Comparison of ENCODE assay signal across 13 cellular contexts in the genomic region with DNA sequence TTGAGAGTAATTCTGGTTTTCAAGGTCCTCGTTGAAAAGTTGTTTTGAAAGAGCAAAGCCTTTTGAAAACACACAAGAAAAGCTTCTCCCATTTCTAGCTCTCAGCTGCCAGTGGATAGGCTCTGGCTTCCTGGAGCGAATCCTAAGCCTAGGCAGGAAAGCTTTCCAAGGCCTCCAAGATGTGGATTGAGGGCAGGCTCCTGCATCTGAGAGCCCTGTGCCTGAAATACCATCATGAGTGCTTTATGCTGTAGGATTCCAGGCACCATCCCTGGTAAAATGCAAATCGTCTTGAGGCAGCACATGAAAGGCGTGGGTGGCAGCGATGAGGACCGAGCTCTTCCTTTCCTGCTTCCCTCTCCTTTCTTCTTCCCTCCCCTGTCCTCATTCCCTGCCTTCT.
DNase-seq lines count a peak whose midpoint lies in the region; ATAC-seq, FAIRE-seq and TF ChIP-seq lines count a peak whose summit lies in the region.
"Had no signal": no experiment of that assay in that cellular context is flagged by ENCODE, and none has a peak within 500 bp of the region (broad histone marks: within the 10 kb centered on the region; RNA-seq: fewer than 3 reads in every experiment).

No MANE protein-coding gene starts in this region.

- H3K4me1 ChIP-seq in GM23248 (ENCODE audit: insufficient read depth) (peaks cover 14% of the 10 kb centered on the region), stomach (peaks cover 0 to 21% (median 12%) of the 10 kb centered on the region in 4 donors), Karpas-422 (ENCODE audit: low read length) (no peaks in the 10 kb centered on the region)
- H3K4me1 ChIP-seq: Peyer's patch had no signal

- H3K27ac ChIP-seq in GM23248 (no peak overlapping the region), cingulate gyrus (ENCODE audit: low read depth, low read length) (peak overlapping the region; percentile 63), stomach (peak overlapping the region in 4 of 5 donors; percentile 9 to 66 (median 56)), Karpas-422 (ENCODE audit: low read length) (no peak overlapping the region)
- H3K27ac ChIP-seq: Peyer's patch had no signal

- H3F3A ChIP-seq in GM23248 (ENCODE audit: insufficient read depth) = peaks cover 7% of the 10 kb centered on the region; the same call in 1 of the 2 replicates

- no peak overlapping the region for H3K4me3 ChIP-seq in GM23248
- no peak overlapping the region for H3K4me3 ChIP-seq in lower leg skin (ENCODE audit: low read depth, poor library complexity, severe bottlenecking)
- H3K4me3 ChIP-seq in stomach = no peak overlapping the region
- no peak overlapping the region for H3K4me3 ChIP-seq in Karpas-422 (ENCODE audit: low read length)
- H3K4me3 ChIP-seq: Peyer's patch had no signal

- no peak for FAIRE-seq in H54 (lab: Jason Lieb, UNC)

- H4K20me1 ChIP-seq in GM23248 (ENCODE audit: insufficient read depth) (no peaks in the 10 kb centered on the region), Karpas-422 (ENCODE audit: insufficient read depth, low read depth, low read length) (no peaks in the 10 kb centered on the region)

- H3K4me2 ChIP-seq in GM23248 (ENCODE audit: unreplicated experiment) = no peak overlapping the region
- H3K4me2 ChIP-seq in Karpas-422 (ENCODE audit: low read depth, low read length, poor library complexity, severe bottlenecking) = no peak overlapping the region

- in situ Hi-C loops in GM23248 (cut with MboI) = no loop called here

- TF ChIP-seq CTCF in lower leg skin (IDR thresholded peaks at IDR 0.05) (no peak), stomach (IDR thresholded peaks at IDR 0.05) (no peak)

- H3K79me2 ChIP-seq in GM23248 (ENCODE audit: insufficient read depth) (no peaks in the 10 kb centered on the region), Karpas-422 (ENCODE audit: low read length) (no peaks in the 10 kb centered on the region)

- no peak for ATAC-seq in HG02763 (IDR thresholded peaks at IDR 0.05; ENCODE audit: unreplicated experiment)

- H3K9me3 ChIP-seq in GM23248 (ENCODE audit: low read depth) = peaks cover 7% of the 10 kb centered on the region
- no peaks in the 10 kb centered on the region for H3K9me3 ChIP-seq in stomach
- H3K9me3 ChIP-seq in Karpas-422 (ENCODE audit: low read length) = 0 out of 2 replicates have a peak, but pooled peaks cover 2% of the 10 kb centered on the region
- H3K9me3 ChIP-seq: Peyer's patch had no signal

- H3K36me3 ChIP-seq in GM23248 (ENCODE audit: low read depth) = no peaks in the 10 kb centered on the region
- no peaks in the 10 kb centered on the region for H3K36me3 ChIP-seq in stomach
- H3K36me3 ChIP-seq in Karpas-422 (ENCODE audit: insufficient read depth, low read length) = no peaks in the 10 kb centered on the region
- H3K36me3 ChIP-seq: Peyer's patch had no signal

- no peak for TF ChIP-seq EP300 in stomach (IDR thresholded peaks at IDR 0.05)

- DNase-seq in GM23248 = no peak
- DNase-seq in lower leg skin (ENCODE audit: low spot score in 2 of 2) = peak; percentile 7 to 42
- no peak for DNase-seq in stomach
- DNase-seq in Karpas-422 = no peak
- no peak for DNase-seq in H54 (ENCODE audit: insufficient read length, low spot score)
- no peak for DNase-seq in NCI-H524 treated with DMSO at 0.1 percent for 48 hours (lab: John Stamatoyannopoulos, UW)
- DNase-seq: activated effector memory CD4-positive, alpha-beta T cell treated with anti-CD3 and anti-CD28 coated beads, Interleukin-2, amount 50 U/mL, for 16 hours; Calu3; NCI-H510A treated with DMSO at 0.1 percent for 48 hours; Peyer's patch; SW 1271 had no signal

- TF ChIP-seq POLR2A in lower leg skin (IDR thresholded peaks at IDR 0.05) (no peak), stomach (IDR thresholded peaks at IDR 0.05) (no peak), H54 (IDR thresholded peaks at IDR 0.05; ENCODE audit: low read depth, low read length) (no peak)

- H3K27me3 ChIP-seq in GM23248 (replicated peaks; ENCODE audit: insufficient read depth) (no peaks in the 10 kb centered on the region), stomach (no peaks in the 10 kb centered on the region), Karpas-422 (ENCODE audit: low read length) (no peaks in the 10 kb centered on the region)
- H3K27me3 ChIP-seq: Peyer's patch had no signal

- H3K9me2 ChIP-seq in GM23248 (ENCODE audit: insufficient read depth) = no peaks in the 10 kb centered on the region
- no peaks in the 10 kb centered on the region for H3K9me2 ChIP-seq in Karpas-422 (replicated peaks; ENCODE audit: insufficient read depth, low read length)

- no peak overlapping the region for H3K9ac ChIP-seq in GM23248
- H3K9ac ChIP-seq in Karpas-422 (ENCODE audit: low read length) = no peak overlapping the region

- intact Hi-C loops in lower leg skin (cut with DNase I; ENCODE audit: low total_unique reads) (no loop called here), stomach (cut with DNase I; ENCODE audit: low total_unique reads) (no loop called here)

- H2AFZ ChIP-seq in GM23248 (0 out of 2 replicates have a peak overlapping the region, but pooled peaks have one; percentile 11), Karpas-422 (ENCODE audit: low read length) (no peak overlapping the region)

- WGBS in GM23248 (ENCODE audit: low coverage in 1 of 2, low lambda C conversion rate in 2 of 2, missing lambda C conversion rate in 2 of 2), 2 experiments = 68 to 72% methylated on average over 6 of the region's 6 CpGs
- 49 to 61% methylated on average over 6 of the region's 6 CpGs for WGBS in lower leg skin, 2 donors
- 62 to 73% (median 67%) methylated on average over 6 of the region's 6 CpGs for WGBS in stomach, 5 donors

Comparison
In these comparisons a context has a peak if more than half of its experiments do, and no peak if none do; other contexts are left out.
1. DNase-seq: peak in lower leg skin (2 of 2); none in GM23248 (single experiment), stomach (single experiment), Karpas-422 (single experiment), H54 (single experiment) and NCI-H524 treated with DMSO at 0.1 percent for 48 hours (single experiment).
2. H3K27ac ChIP-seq: peak in cingulate gyrus (single experiment) and stomach (4 of 5); none in GM23248 (single experiment) and Karpas-422 (single experiment).